In the genomic region with DNA sequence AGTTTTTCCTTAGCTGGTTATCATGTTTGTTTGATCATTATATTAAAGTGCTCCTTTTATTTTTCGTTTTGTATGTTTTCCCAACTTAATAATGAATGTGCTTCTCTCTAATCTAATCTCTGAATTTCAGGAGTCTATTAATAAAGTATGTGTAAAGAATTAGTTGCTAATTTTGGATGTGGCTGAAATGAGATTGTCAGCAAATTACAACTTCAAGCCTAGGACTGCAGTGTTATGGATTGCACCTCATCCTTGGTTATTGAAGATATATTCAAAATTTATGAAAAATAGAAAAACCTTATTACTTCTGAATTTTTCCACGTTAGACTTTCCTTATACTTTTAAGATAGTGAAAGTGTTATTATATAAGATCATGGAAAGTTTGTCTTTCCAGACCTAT, we compare ENCODE assay signal across 19 cellular contexts.
"Had no signal": no experiment of that assay in that cellular context is flagged by ENCODE, and none has a peak within 500 bp of the region (broad histone marks: within the 10 kb centered on the region; RNA-seq: fewer than 3 reads in every experiment).

No MANE protein-coding gene starts in this region.

- DNase-seq: activated CD4-positive, alpha-beta memory T cell treated with anti-CD3 and anti-CD28 coated beads, Interleukin-2, amount 10 ng/mL, durations not matched to agents 7 days and 5 days; activated CD4-positive, alpha-beta T cell treated with anti-CD3 and anti-CD28 coated beads for 48 hours; activated CD4-positive, CD25-positive, alpha-beta regulatory T cell; activated naive CD4-positive, alpha-beta T cell; activated naive CD8-positive, alpha-beta T cell treated with anti-CD3 and anti-CD28 coated beads for 36 hours; activated T-cell treated with anti-CD3 and anti-CD28 coated beads, Interleukin-2, amount 50 U/mL, for 1 hour; amniotic stem cell; foreskin melanocyte; glutamatergic neuron; stimulated activated CD4-positive, alpha-beta T cell treated with anti-CD3 and anti-CD28 coated beads, Interleukin-12 subunit alpha, Interleukin-12 subunit beta, amount 100 ng/mL, for 4 hours; stimulated activated CD4-positive, alpha-beta T cell treated with anti-CD3 and anti-CD28 coated beads, Interleukin-1b, Interleukin-23, amount 100 ng/mL, for 48 hours; T1000; transverse colon had no signal

- H3K9me3 Mint-ChIP-seq: activated CD4-positive, alpha-beta memory T cell treated with anti-CD3 and anti-CD28 coated beads, Interleukin-2, amount 10 ng/mL, durations not matched to agents 7 days and 5 days; activated naive CD8-positive, alpha-beta T cell treated with anti-CD3 and anti-CD28 coated beads for 36 hours; activated T-helper 17 cell treated with anti-CD3 and anti-CD28 coated beads, Interleukin-2, amount 50 U/mL, for 72 hours; mesothelial cell of epicardium; nephron; stimulated activated naive CD8-positive, alpha-beta T cell treated with anti-CD3 and anti-CD28 coated beads, Interleukin-15, Interleukin-2, amounts not matched to agents 100 ng/mL and 50 ng/mL, for 24 hours had no signal

- H3K9me3 ChIP-seq: suprapubic skin, transverse colon had no signal

- H3K27ac ChIP-seq: cardiac muscle cell, suprapubic skin, transverse colon had no signal

- H3K27me3 ChIP-seq: cardiac muscle cell, suprapubic skin, transverse colon had no signal

- H3K27ac Mint-ChIP-seq: activated CD4-positive, alpha-beta memory T cell treated with anti-CD3 and anti-CD28 coated beads, Interleukin-2, amount 10 ng/mL, durations not matched to agents 7 days and 5 days; activated naive CD8-positive, alpha-beta T cell treated with anti-CD3 and anti-CD28 coated beads for 36 hours; activated T-helper 17 cell treated with anti-CD3 and anti-CD28 coated beads, Interleukin-2, amount 50 U/mL, for 72 hours; mesothelial cell of epicardium; stimulated activated naive CD8-positive, alpha-beta T cell treated with anti-CD3 and anti-CD28 coated beads, Interleukin-15, Interleukin-2, amounts not matched to agents 100 ng/mL and 50 ng/mL, for 24 hours had no signal

- H3K27me3 Mint-ChIP-seq: activated CD4-positive, alpha-beta memory T cell treated with anti-CD3 and anti-CD28 coated beads, Interleukin-2, amount 10 ng/mL, durations not matched to agents 7 days and 5 days; activated naive CD8-positive, alpha-beta T cell treated with anti-CD3 and anti-CD28 coated beads for 36 hours; activated T-helper 17 cell treated with anti-CD3 and anti-CD28 coated beads, Interleukin-2, amount 50 U/mL, for 72 hours; stimulated activated naive CD8-positive, alpha-beta T cell treated with anti-CD3 and anti-CD28 coated beads, Interleukin-15, Interleukin-2, amounts not matched to agents 100 ng/mL and 50 ng/mL, for 24 hours had no signal

- H3K4me3 ChIP-seq: cardiac muscle cell, suprapubic skin, transverse colon had no signal

- H3K36me3 Mint-ChIP-seq: mesothelial cell of epicardium had no signal

- H3K4me3 Mint-ChIP-seq: activated CD4-positive, alpha-beta memory T cell treated with anti-CD3 and anti-CD28 coated beads, Interleukin-2, amount 10 ng/mL, durations not matched to agents 7 days and 5 days; activated naive CD8-positive, alpha-beta T cell treated with anti-CD3 and anti-CD28 coated beads for 36 hours; activated T-helper 17 cell treated with anti-CD3 and anti-CD28 coated beads, Interleukin-2, amount 50 U/mL, for 72 hours; mesothelial cell of epicardium; nephron; stimulated activated naive CD8-positive, alpha-beta T cell treated with anti-CD3 and anti-CD28 coated beads, Interleukin-15, Interleukin-2, amounts not matched to agents 100 ng/mL and 50 ng/mL, for 24 hours had no signal

- H3K36me3 ChIP-seq: cardiac muscle cell, suprapubic skin, transverse colon had no signal

- ATAC-seq: activated T-helper 17 cell treated with anti-CD3 and anti-CD28 coated beads, Interleukin-2, amount 50 U/mL, for 72 hours had no signal

- H3K4me1 Mint-ChIP-seq: activated T-helper 17 cell treated with anti-CD3 and anti-CD28 coated beads, Interleukin-2, amount 50 U/mL, for 72 hours had no signal
